8 cellular contexts compared by ENCODE assay signal in genomic region chr1:169794530-169795416, GRCh38. TPM values are rescaled to one million over a fixed set of nuclear protein-coding genes. Genes with fewer than 3 reads are reported as not detected.
A peak's percentile ranks its signal among the peaks of the same experiment; 100 is the strongest.
DNase-seq lines count a peak whose midpoint lies in the region; ATAC-seq, FAIRE-seq and TF ChIP-seq lines count a peak whose summit lies in the region.

TSS of gene METTL18 (minus strand) at chr1:169794907. CDS start at chr1:169793695, 1,212 bp downstream.

- POLR2A ChIA-PET in H1 (lab: Charles Lee; ENCODE audit: partially characterized antibody) = interaction anchor here (0.7 to 3.0 kb wide), 13 partner anchors 8 to 738 kb away, joined by 3 to 12 read pairs (median 3); partner anchors contain the start of gene SCYL3

- H2AK5ac ChIP-seq in H1 (ENCODE audit: low read depth, low read length) = no peak within 1 kb of the TSS; the same call in 1 of the 2 replicates
- no peak within 1 kb of the TSS for H2AK5ac ChIP-seq in mesenchymal stem cell (ENCODE audit: low read length, severe bottlenecking)

- H3K36me3 ChIP-seq in H1 (ENCODE audit: control insufficient read depth in 2 of 4, insufficient read depth in 4 of 4, low read length in 3 of 4) (peaks cover 0 to 10% (median 1%) of the 10 kb centered on the region in 4 experiments; a peak in 1 of 8 replicates), mesenchymal stem cell (ENCODE audit: control insufficient read depth in 1 of 2, insufficient read depth in 2 of 2, low read depth in 1 of 2, low read length in 2 of 2) (no peaks in the 10 kb centered on the region)

- peak within 1 kb of the TSS; percentile 73 for H2BK120ac ChIP-seq in H1 (replicated peaks; ENCODE audit: low read depth, low read length)
- peak within 1 kb of the TSS; percentile 82 for H2BK120ac ChIP-seq in mesenchymal stem cell (ENCODE audit: low read depth, low read length)

- H3K9ac ChIP-seq in H1 (replicated peaks in 1 of 4; ENCODE audit: extremely low read depth in 1 of 4, low read depth in 3 of 4, low read length in 3 of 4) (peak within 1 kb of the TSS; percentile 94 to 98 (median 96)), mesenchymal stem cell (ENCODE audit: low read length) (peak within 1 kb of the TSS; percentile 96)

- WGBS in H1 (ENCODE audit: extremely low coverage in 1 of 2, insufficient coverage in 1 of 2, insufficient read length in 1 of 2, insufficient replicate concordance in 2 of 2, low coverage in 1 of 2, low lambda C conversion rate in 2 of 2, missing lambda C conversion rate in 1 of 2), 2 experiments = 1% methylated on average over 47 of the region's 48 CpGs; no CpG with 5 or more reads in 1 of the 2 experiments
- under 1% methylated on average over 45 of the region's 48 CpGs for WGBS in mesenchymal stem cell

- H3K23me2 ChIP-seq in H1 (ENCODE audit: low read depth, low read length) = peaks cover 5% of the 10 kb centered on the region

- TF ChIP-seq CTCF in H1 (IDR thresholded peaks at IDR 0.05; ENCODE audit: control extremely low read depth in 1 of 3, insufficient read depth in 1 of 3, low read depth in 1 of 3, low read length in 3 of 3) = peak; percentile 17 to 46 (median 30); a peak in 2 of 4 replicates

- H3K4me2 ChIP-seq in H1 (ENCODE audit: insufficient read depth in 1 of 2, low read depth in 2 of 2, low read length in 2 of 2) (peak within 1 kb of the TSS; percentile 77 to 78), mesenchymal stem cell (ENCODE audit: low read length, poor library complexity, severe bottlenecking) (peak within 1 kb of the TSS; percentile 81)

- H4K20me1 ChIP-seq in H1 (replicated peaks in 1 of 2; ENCODE audit: control insufficient read depth in 1 of 2, insufficient read depth in 2 of 2, low read length in 2 of 2) = peaks cover 0 to 1% of the 10 kb centered on the region in 2 experiments

- H4K8ac ChIP-seq in H1 (ENCODE audit: extremely low read depth, insufficient read depth, low read length) (peak within 1 kb of the TSS; percentile 97), mesenchymal stem cell (ENCODE audit: low read length) (peak within 1 kb of the TSS; percentile 96)

- H3K79me1 ChIP-seq in H1 (ENCODE audit: low read depth, low read length) (peaks cover under 1% of the 10 kb centered on the region; the same call in 1 of the 2 replicates), mesenchymal stem cell (replicated peaks; ENCODE audit: low read length, poor library complexity, severe bottlenecking) (peaks cover 12% of the 10 kb centered on the region)

- H2BK5ac ChIP-seq in H1 (ENCODE audit: low read depth, low read length) (peak within 1 kb of the TSS; percentile 99), mesenchymal stem cell (ENCODE audit: low read depth, low read length, poor library complexity, severe bottlenecking) (peak within 1 kb of the TSS; percentile 9)

- TF ChIP-seq RAD21 in H1 (IDR thresholded peaks at IDR 0.05 in 1 of 2, conservative IDR thresholded peaks at IDR 0.05 in 1 of 2; ENCODE audit: low read depth in 2 of 2, low read length in 2 of 2) = no peak; a peak in 2 of 4 replicates

- DNase-seq in COLO668 (lab: John Stamatoyannopoulos, UW; ENCODE audit: unreplicated experiment) (peak; percentile 95), HT1080 (ENCODE audit: low read depth) (peak; percentile 94), NOMO-1 treated with DMSO at 0.1 percent for 48 hours (lab: John Stamatoyannopoulos, UW; ENCODE audit: unreplicated experiment) (peak; percentile 88), H1 (ENCODE audit: low read depth in 1 of 2, low spot score in 2 of 2) (peak; percentile 86 to 88), mesenchymal stem cell (peak; percentile 97)
- DNase-seq in activated CD8-positive, alpha-beta memory T cell treated with anti-CD3 and anti-CD28 coated beads for 4 hours (ENCODE audit: low read depth in 2 of 2) = peak; percentile 75 to 85
- DNase-seq in stimulated activated CD8-positive, alpha-beta memory T cell treated with anti-CD3 and anti-CD28 coated beads, Interleukin-12 subunit alpha, Interleukin-12 subunit beta, amount 100 ng/mL, for 4 hours (ENCODE audit: low read depth) = peak; percentile 80

- H3K56ac ChIP-seq in H1 (replicated peaks; ENCODE audit: insufficient read length, low read depth, low read length) = peak within 1 kb of the TSS; percentile 80

- H3K9me3 ChIP-seq in H1 (ENCODE audit: insufficient read depth in 2 of 2, low read depth in 1 of 2, low read length in 1 of 2) = peaks cover 4 to 6% of the 10 kb centered on the region in 2 experiments; a peak in 3 of 4 replicates
- H3K9me3 ChIP-seq in mesenchymal stem cell (ENCODE audit: control insufficient read depth, low read length) = no peaks in the 10 kb centered on the region

- ATAC-seq in GM21360 (IDR thresholded peaks at IDR 0.05; ENCODE audit: unreplicated experiment) = peak; percentile 94

- peaks cover 0 to 6% (median 4%) of the 10 kb centered on the region in 4 experiments; a peak in 3 of 7 replicates for H3K4me1 ChIP-seq in H1 (replicated peaks in 1 of 4; ENCODE audit: control insufficient read depth in 3 of 4, insufficient read depth in 4 of 4, low read length in 3 of 4)
- H3K4me1 ChIP-seq in mesenchymal stem cell (ENCODE audit: control insufficient read depth, insufficient read depth, low read depth, low read length) = peaks cover 1% of the 10 kb centered on the region

- H4K91ac ChIP-seq in H1 (replicated peaks; ENCODE audit: insufficient read length, low read length) = peak within 1 kb of the TSS; percentile 97
- H4K91ac ChIP-seq in mesenchymal stem cell (ENCODE audit: low read length) = peak within 1 kb of the TSS; percentile 64

- H2BK20ac ChIP-seq in H1 (ENCODE audit: low read length) = no peak within 1 kb of the TSS

- H3K79me2 ChIP-seq in H1 (ENCODE audit: control insufficient read depth in 1 of 2, insufficient read depth in 2 of 2, low read length in 2 of 2) = peaks cover 0 to 38% of the 10 kb centered on the region in 2 experiments; a peak in 2 of 4 replicates

- H2AFZ ChIP-seq in H1 (ENCODE audit: low read length) = peak within 1 kb of the TSS; percentile 95
- peak within 1 kb of the TSS; percentile 81 for H2AFZ ChIP-seq in mesenchymal stem cell (ENCODE audit: low read depth, low read length)

- H3K4ac ChIP-seq in H1 (replicated peaks; ENCODE audit: insufficient read length, low read depth, low read length) (no peak within 1 kb of the TSS), mesenchymal stem cell (ENCODE audit: low read depth in 1 of 2, low read length in 2 of 2) (peak within 1 kb of the TSS; percentile 73)

- TF ChIP-seq POLR2A in H1 (IDR thresholded peaks at IDR 0.05; ENCODE audit: control extremely low read depth in 1 of 2, low read depth in 2 of 2, low read length in 2 of 2) = peak; percentile 45 to 86

- H3K27me3 ChIP-seq in H1 (replicated peaks in 1 of 4; ENCODE audit: control insufficient read depth in 3 of 4, extremely low read depth in 1 of 4, insufficient read depth in 3 of 4, low read length in 3 of 4) (no peaks in the 10 kb centered on the region), mesenchymal stem cell (ENCODE audit: control insufficient read depth in 1 of 2, insufficient read depth in 1 of 2, low read length in 2 of 2) (no peaks in the 10 kb centered on the region)

- H3K27ac ChIP-seq in H1 (ENCODE audit: low read depth, low read length) (peak within 1 kb of the TSS; percentile 96), mesenchymal stem cell (ENCODE audit: low read length, poor library complexity, severe bottlenecking) (peak within 1 kb of the TSS; percentile 73)

- no peak within 1 kb of the TSS for H3K14ac ChIP-seq in H1 (ENCODE audit: insufficient read length)
- H3K14ac ChIP-seq in mesenchymal stem cell (ENCODE audit: low read length in 2 of 2) = no peak within 1 kb of the TSS

- peak within 1 kb of the TSS; percentile 98 for H4K5ac ChIP-seq in H1 (ENCODE audit: insufficient read length, low read depth, low read length)

- H3K23ac ChIP-seq in H1 (ENCODE audit: insufficient read length) (no peak within 1 kb of the TSS), mesenchymal stem cell (ENCODE audit: low read length in 2 of 2) (no peak within 1 kb of the TSS)

- TF ChIP-seq EP300 in H1 (IDR thresholded peaks at IDR 0.05; ENCODE audit: borderline replicate concordance in 1 of 2, low read depth in 2 of 2, low read length in 2 of 2) = no peak

- H3K4me3 ChIP-seq in H1 (ENCODE audit: extremely low read depth in 1 of 4, insufficient read depth in 2 of 4, low read depth in 3 of 4, low read length in 4 of 4) (peak within 1 kb of the TSS; percentile 67 to 98 (median 90)), mesenchymal stem cell (ENCODE audit: insufficient read depth in 1 of 2, low read depth in 1 of 2, low read length in 2 of 2) (peak within 1 kb of the TSS; percentile 84 to 97)

- H3K18ac ChIP-seq in H1 (ENCODE audit: extremely low read depth, low read length) (peak within 1 kb of the TSS; percentile 99), mesenchymal stem cell (ENCODE audit: low read depth in 1 of 2, low read length in 2 of 2) (peak within 1 kb of the TSS; percentile 30 to 82)

- FAIRE-seq in H1 (lab: Jason Lieb, UNC) = no peak

- H2BK15ac ChIP-seq in H1 (ENCODE audit: low read length) (0 out of 2 replicates have a peak within 1 kb of the TSS, but pooled peaks have one; percentile 89), mesenchymal stem cell (ENCODE audit: low read depth, poor library complexity, severe bottlenecking) (no peak within 1 kb of the TSS)

- CTCF ChIA-PET in H1 (lab: Charles Lee; ENCODE audit: partially characterized antibody) = interaction anchor here (0.6 to 2.2 kb wide), 10 partner anchors 10 to 691 kb away, joined by 3 to 10 read pairs (median 3); no protein-coding TSS in a partner anchor

- H2BK12ac ChIP-seq in H1 (ENCODE audit: low read depth, low read length) = peak within 1 kb of the TSS; percentile 96
- no peak within 1 kb of the TSS for H2BK12ac ChIP-seq in mesenchymal stem cell (ENCODE audit: low read length in 2 of 2)

TF ChIP-seq in H1, 55 proteins besides CTCF, POLR2A, EP300 and RAD21 (continues in another document):
- TF ChIP-seq BACH1 (IDR thresholded peaks at IDR 0.05; ENCODE audit: low read length) (no peak), MAX (IDR thresholded peaks at IDR 0.05) (no peak), SRF (IDR thresholded peaks at IDR 0.05; ENCODE audit: low read depth, low read length) (no peak)

RNA-seq across cellular contexts. Expression of gene METTL18, which starts in this region (rescaled TPM):
- total RNA-seq in HT1080 (2014; rRNA removed; shearing (Covaris generic)) = 9.1 and 10.6 TPM in 2 replicates
- polyA plus RNA-seq in HT1080 (2015; cell fraction: cytosol; rRNA removed) = 7.1 and 10.7 TPM in 2 replicates
- polyA plus RNA-seq in HT1080 (2015; cell fraction: nucleus; rRNA removed) = 11.9 and 14.9 TPM in 2 replicates
- total RNA-seq in H1 (2021; fragmentation: NEBNext Ultra II Directional; extraction: Animal tissue kit (Norgen Biotek cat#: 25700)) = 6.0 and 7.6 TPM in 2 replicates
- polyA plus RNA-seq in H1 (2011; rRNA removed) = 0.88 and 1.4 TPM in 2 replicates
- polyA plus RNA-seq in H1 (2011; cell fraction: cytosol; rRNA removed) = 3.5 TPM
- 0.53 TPM for polyA plus RNA-seq in H1 (2011; cell fraction: nucleus; rRNA removed)
- polyA plus RNA-seq in H1 (2012, experiment 1 of 2) = 4.1 to 8.1 TPM (median 4.8 TPM) in 4 replicates
- 0.88 TPM for polyA plus RNA-seq in H1 (2012, experiment 2 of 2)
- polyA plus RNA-seq in H1 (2013, experiment 1 of 2) = 4.3 TPM
- 3.5 TPM for polyA plus RNA-seq in H1 (2013, experiment 2 of 2)
- 0.82 and 1.1 TPM in 2 replicates for polyA minus RNA-seq in H1 (2011; rRNA and poly(A)+ RNA removed)
- polyA minus RNA-seq in H1 (2011; cell fraction: cytosol; rRNA and poly(A)+ RNA removed) = 2.1 TPM
- 2.9 TPM for polyA minus RNA-seq in H1 (2011; cell fraction: nucleus; rRNA and poly(A)+ RNA removed)
- 3.0 TPM for polyA plus RNA-seq in mesenchymal stem cell (2013, experiment 1 of 2)
- 3.0 TPM for polyA plus RNA-seq in mesenchymal stem cell (2013, experiment 2 of 2)

Comparison
In these comparisons a context has a peak if more than half of its experiments do, and no peak if none do; other contexts are left out.
1. Peak in every context shown above with its lines: DNase-seq, ATAC-seq, H3K4me3 ChIP-seq and H3K27ac ChIP-seq.